Comparison of ENCODE assay signal across 12 cellular contexts in genomic region chr2:95388878-95389255, GRCh38. TPM values are rescaled to one million over a fixed set of nuclear protein-coding genes. Genes with fewer than 3 reads are reported as not detected.
DNase-seq lines count a peak whose midpoint lies in the region; ATAC-seq, FAIRE-seq and TF ChIP-seq lines count a peak whose summit lies in the region.
"Had no signal": no experiment of that assay in that cellular context is flagged by ENCODE, and none has a peak within 500 bp of the region (broad histone marks: within the 10 kb centered on the region; RNA-seq: fewer than 3 reads in every experiment).

No MANE protein-coding gene starts in this region.

- H3K36me3 ChIP-seq in adipocyte (ENCODE audit: control insufficient read depth, insufficient read depth, low read length, severe bottlenecking) = no peaks in the 10 kb centered on the region
- no peaks in the 10 kb centered on the region for H3K36me3 ChIP-seq in parathyroid adenoma (ENCODE audit: control insufficient read depth, insufficient read depth, low read length)
- no peaks in the 10 kb centered on the region for H3K36me3 ChIP-seq in small intestine (ENCODE audit: control insufficient read depth in 2 of 2, insufficient read depth in 2 of 2, low read length in 2 of 2)
- H3K36me3 ChIP-seq in trophoblast cell (ENCODE audit: control insufficient read depth in 1 of 2, insufficient read depth in 2 of 2, low read length in 2 of 2) = no peaks in the 10 kb centered on the region

- no peak overlapping the region for H3K23ac ChIP-seq in trophoblast cell (ENCODE audit: low read length)

- no peak for TF ChIP-seq CTCF in parathyroid adenoma (IDR thresholded peaks at IDR 0.05)

- DNase-seq in activated CD8-positive, alpha-beta memory T cell treated with anti-CD3 and anti-CD28 coated beads, Interleukin-2, amount 50 U/mL, for 48 hours = peak; percentile 43
- no peak for DNase-seq in activated CD8-positive, alpha-beta memory T cell treated with anti-CD3 and anti-CD28 coated beads for 24 hours
- DNase-seq in adipocyte (ENCODE audit: low read depth) (no peak), NCI-H345 (lab: John Stamatoyannopoulos, UW) (no peak), small intestine (no peak), trophoblast cell (no peak)
- DNase-seq: CD8-positive, alpha-beta memory T cell; NCI-H1048 had no signal

- 51 to 70% (median 69%) methylated on average over 14 to 16 of the region's 16 CpGs for WGBS in small intestine, 3 donors
- WGBS in trophoblast cell (ENCODE audit: extremely low coverage, insufficient coverage, insufficient read length) = no CpG with 5 or more reads among the region's 16 CpGs

- H3K9ac ChIP-seq in adipocyte (ENCODE audit: low read length) (peak overlapping the region; percentile 65), parathyroid adenoma (no peak overlapping the region), trophoblast cell (ENCODE audit: low read length) (no peak overlapping the region)

- FAIRE-seq in small intestine (lab: Jason Lieb, UNC) = no peak

- ATAC-seq in HG03432 (IDR thresholded peaks at IDR 0.05; ENCODE audit: unreplicated experiment) = peak; percentile 10

- H3K14ac ChIP-seq in trophoblast cell (ENCODE audit: low read length) = no peak overlapping the region

- no peak overlapping the region for H4K12ac ChIP-seq in trophoblast cell (ENCODE audit: low read depth, low read length)

- no peak overlapping the region for H2BK12ac ChIP-seq in trophoblast cell (ENCODE audit: low read length)

- no peak overlapping the region for H2AK5ac ChIP-seq in trophoblast cell (ENCODE audit: low read length)

- H3K79me1 ChIP-seq in trophoblast cell (ENCODE audit: low read length) = no peaks in the 10 kb centered on the region

- H3K79me2 ChIP-seq in parathyroid adenoma = no peaks in the 10 kb centered on the region
- H3K79me2 ChIP-seq in trophoblast cell (ENCODE audit: control insufficient read depth, insufficient read depth, low read length, poor library complexity) = no peaks in the 10 kb centered on the region

- H3K9me3 ChIP-seq in adipocyte (ENCODE audit: control insufficient read depth, low read length) (no peaks in the 10 kb centered on the region), parathyroid adenoma (ENCODE audit: control insufficient read depth, low read length) (no peaks in the 10 kb centered on the region), small intestine (ENCODE audit: control insufficient read depth, low read depth) (no peaks in the 10 kb centered on the region), trophoblast cell (ENCODE audit: insufficient read depth, low read depth, low read length) (peaks cover under 1% of the 10 kb centered on the region)
- H3K9me3 ChIP-seq: body of pancreas had no signal

- H3K4me1 ChIP-seq in adipocyte (ENCODE audit: control insufficient read depth, insufficient read depth, low read length) (peaks cover 28% of the 10 kb centered on the region), parathyroid adenoma (no peaks in the 10 kb centered on the region), small intestine (ENCODE audit: control insufficient read depth in 2 of 2, insufficient read depth in 1 of 2, low read depth in 1 of 2, low read length in 1 of 2) (peaks cover 4 to 10% of the 10 kb centered on the region in 2 donors), trophoblast cell (ENCODE audit: control insufficient read depth in 1 of 2, insufficient read depth in 2 of 2, low read length in 2 of 2) (no peaks in the 10 kb centered on the region)

- H3K27ac ChIP-seq in parathyroid adenoma = no peak overlapping the region
- H3K27ac ChIP-seq in small intestine (ENCODE audit: low read depth in 1 of 2, low read length in 1 of 2) = peak overlapping the region in 1 of 2 donors; percentile 92
- no peak overlapping the region for H3K27ac ChIP-seq in trophoblast cell (ENCODE audit: low read depth, low read length)
- H3K27ac ChIP-seq: body of pancreas had no signal

- no peak overlapping the region for H3K4ac ChIP-seq in trophoblast cell (ENCODE audit: low read depth, low read length)

- H3K4me3 ChIP-seq in adipocyte (ENCODE audit: low read length) (no peak overlapping the region), parathyroid adenoma (ENCODE audit: low read depth, low read length) (no peak overlapping the region), small intestine (ENCODE audit: low read depth in 1 of 2, low read length in 2 of 2) (no peak overlapping the region), trophoblast cell (ENCODE audit: low read depth, low read length) (no peak overlapping the region)
- H3K4me3 ChIP-seq: body of pancreas had no signal

- H4K8ac ChIP-seq in trophoblast cell (ENCODE audit: low read depth, low read length) = no peak overlapping the region

- no peak overlapping the region for H2BK120ac ChIP-seq in trophoblast cell (ENCODE audit: insufficient read depth, low read length, poor library complexity)

- no peak overlapping the region for H3K18ac ChIP-seq in trophoblast cell (ENCODE audit: low read length)

- H3K27me3 ChIP-seq in adipocyte (replicated peaks; ENCODE audit: control insufficient read depth, insufficient read depth, low read length) = peaks cover 3% of the 10 kb centered on the region
- H3K27me3 ChIP-seq in parathyroid adenoma (ENCODE audit: control insufficient read depth, insufficient read depth, low read length) = no peaks in the 10 kb centered on the region
- H3K27me3 ChIP-seq in small intestine (ENCODE audit: control insufficient read depth in 2 of 2, insufficient read depth in 2 of 2, low read length in 2 of 2) = no peaks in the 10 kb centered on the region
- no peaks in the 10 kb centered on the region for H3K27me3 ChIP-seq in trophoblast cell (ENCODE audit: insufficient read depth, low read length)
- H3K27me3 ChIP-seq: body of pancreas, dorsolateral prefrontal cortex had no signal

- peak overlapping the region; percentile 75 for H2AFZ ChIP-seq in parathyroid adenoma
- no peak overlapping the region for H2AFZ ChIP-seq in trophoblast cell (ENCODE audit: insufficient read depth, low read length, poor library complexity)

- H4K91ac ChIP-seq in trophoblast cell (ENCODE audit: low read depth, low read length) = no peak overlapping the region

- H2BK5ac ChIP-seq in trophoblast cell (ENCODE audit: low read depth, low read length, poor library complexity) = no peak overlapping the region

- no peak overlapping the region for H3K4me2 ChIP-seq in parathyroid adenoma (ENCODE audit: low read length)
- H3K4me2 ChIP-seq in trophoblast cell (ENCODE audit: low read length) = no peak overlapping the region

RNA-seq across cellular contexts. Expression of gene FAHD2A, which starts 13.6 kb away (rescaled TPM):
- polyA plus RNA-seq in small intestine = 100 to 1,000 TPM in 1 of 3 donors, 10 to 100 TPM in 2; 27.5 to 162 (median 82.7) TPM
- 9.6 and 10.0 TPM in 2 replicates for polyA plus RNA-seq in trophoblast cell (2013)
